9 cellular contexts compared by ENCODE assay signal in the genomic region with DNA sequence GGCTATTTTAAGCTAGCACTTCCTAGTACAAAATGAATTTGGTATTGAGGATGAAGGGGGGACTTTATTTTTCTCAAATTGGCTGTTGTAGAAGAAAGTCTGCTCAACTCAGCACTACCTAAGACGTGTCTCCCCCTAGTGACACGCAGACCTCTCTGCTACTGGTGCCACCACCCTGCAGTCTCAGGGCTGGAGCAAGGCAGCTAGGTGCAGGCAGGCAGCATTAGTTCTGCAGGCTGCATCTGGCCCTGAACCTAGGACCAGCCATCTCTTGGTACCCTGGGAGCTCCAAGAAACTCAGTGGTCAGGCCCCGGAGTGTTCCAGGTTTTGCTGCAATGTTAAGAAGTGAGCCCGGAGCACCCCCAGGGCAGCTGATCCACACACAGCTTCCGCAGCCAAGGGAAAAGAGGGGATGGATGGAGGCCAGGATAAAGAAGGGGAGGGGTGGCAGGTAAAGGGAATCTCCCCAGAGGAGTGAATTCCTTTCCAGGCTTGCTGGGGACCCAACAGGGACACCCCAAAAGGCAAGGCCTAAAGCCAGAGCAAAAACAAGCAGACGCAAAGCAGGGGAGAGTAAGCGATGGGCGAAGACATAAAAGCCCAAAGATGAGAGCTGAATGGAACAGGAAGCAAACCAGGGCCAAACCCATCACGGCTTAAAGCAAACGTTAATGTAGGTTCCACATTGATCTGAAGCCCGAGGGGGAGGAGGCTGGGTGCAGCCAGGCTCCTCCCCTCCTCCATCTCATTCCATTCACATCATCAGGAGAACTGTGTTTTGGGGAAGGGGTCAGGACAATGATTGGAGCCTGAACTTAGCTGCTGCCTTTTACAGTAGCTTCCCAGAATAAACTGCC.
DNase-seq lines count a peak whose midpoint lies in the region; ATAC-seq and TF ChIP-seq lines count a peak whose summit lies in the region.
"Had no signal": no experiment of that assay in that cellular context is flagged by ENCODE, and none has a peak within 500 bp of the region (broad histone marks: within the 10 kb centered on the region; RNA-seq: fewer than 3 reads in every experiment).

No MANE protein-coding gene starts in this region.

- intact Hi-C loops in Caco-2 (cut with micrococcal nuclease; ENCODE audit: unreplicated experiment) = loop anchor here (1.0 kb wide), 1 partner anchor 345 kb away; no protein-coding TSS in a partner anchor
- intact Hi-C loops in OCI-LY7 (cut with micrococcal nuclease; ENCODE audit: unreplicated experiment) = loop anchor here (1.0 kb wide), 1 partner anchor 345 kb away; no protein-coding TSS in a partner anchor
- intact Hi-C loops in esophagus muscularis mucosa (cut with DNase I) = loop anchor here (5.0 kb wide), 1 partner anchor 330 kb away; no protein-coding TSS in a partner anchor

- no peak for TF ChIP-seq POLR2A in esophagus muscularis mucosa (IDR thresholded peaks at IDR 0.05; ENCODE audit: low read depth)

- no peaks in the 10 kb centered on the region for H3K79me2 ChIP-seq in OCI-LY7 (ENCODE audit: insufficient read depth, low read depth, low read length)

- TF ChIP-seq CTCF in Caco-2 (IDR thresholded peaks at IDR 0.05; ENCODE audit: insufficient read depth in 1 of 2, low read depth in 1 of 2, low read length in 1 of 2, severe bottlenecking in 1 of 2, unreplicated experiment in 1 of 2) = peak; percentile 47 to 66
- TF ChIP-seq CTCF in OCI-LY7 (conservative IDR thresholded peaks at IDR 0.05; ENCODE audit: low read length) = peak; percentile 71
- peak in 1 of 3 experiments; percentile 31 for TF ChIP-seq CTCF in esophagus muscularis mucosa (IDR thresholded peaks at IDR 0.05)
- TF ChIP-seq CTCF in osteocyte (IDR thresholded peaks at IDR 0.05) = peak; percentile 61

- no peak overlapping the region for H3K27ac Mint-ChIP-seq in Caco-2 (ENCODE audit: unreplicated experiment)
- peak overlapping the region; percentile 99 for H3K27ac Mint-ChIP-seq in osteocyte (ENCODE audit: unreplicated experiment)
- H3K27ac Mint-ChIP-seq: T-cell had no signal

- H3K4me1 ChIP-seq in Caco-2 = no peaks in the 10 kb centered on the region
- H3K4me1 ChIP-seq in OCI-LY7 (ENCODE audit: insufficient read depth, low read length, poor library complexity, severe bottlenecking) = peaks cover 10% of the 10 kb centered on the region
- H3K4me1 ChIP-seq in esophagus muscularis mucosa = peaks cover 48 to 70% (median 60%) of the 10 kb centered on the region in 4 donors

- H3K27me3 Mint-ChIP-seq in Caco-2 (ENCODE audit: insufficient read depth, unreplicated experiment) (no peaks in the 10 kb centered on the region), osteocyte (ENCODE audit: unreplicated experiment) (no peaks in the 10 kb centered on the region)

- WGBS in esophagus muscularis mucosa = 81% methylated on average over 11 of the region's 11 CpGs

- DNase-seq in Caco-2 (peak; percentile 48 to 51), OCI-LY7 (ENCODE audit: low spot score) (peak; percentile 34), esophagus muscularis mucosa (ENCODE audit: extremely low spot score) (no peak), osteocyte (ENCODE audit: extremely low spot score, unreplicated experiment) (no peak), NCI-H187 (lab: John Stamatoyannopoulos, UW) (no peak)
- DNase-seq in activated effector memory CD4-positive, alpha-beta T cell treated with anti-CD3 and anti-CD28 coated beads, Interleukin-2, amount 50 U/mL, for 16 hours = no peak
- DNase-seq in stimulated activated CD8-positive, alpha-beta memory T cell treated with anti-CD3 and anti-CD28 coated beads, Interleukin-4, amount 100 ng/mL, for 48 hours = no peak
- DNase-seq: T-cell had no signal

- H3K36me3 ChIP-seq in Caco-2 (ENCODE audit: control insufficient read depth, insufficient read depth, low read length) = no peaks in the 10 kb centered on the region
- no peaks in the 10 kb centered on the region for H3K36me3 ChIP-seq in OCI-LY7 (ENCODE audit: insufficient read depth, low read length)
- H3K36me3 ChIP-seq in esophagus muscularis mucosa = no peaks in the 10 kb centered on the region

- H4K20me1 ChIP-seq in OCI-LY7 (ENCODE audit: insufficient read depth, low read length) = no peaks in the 10 kb centered on the region

- H3K36me3 Mint-ChIP-seq in Caco-2 (ENCODE audit: insufficient read depth, unreplicated experiment) (peaks cover 29% of the 10 kb centered on the region), osteocyte (ENCODE audit: unreplicated experiment) (peaks cover 9% of the 10 kb centered on the region)
- H3K36me3 Mint-ChIP-seq: T-cell had no signal

- no TSS peak for BruUV-seq in Caco-2 (replicated peaks; lab: Mats Ljungman, UMichigan)
- BruUV-seq in OCI-LY7 (replicated peaks; lab: Mats Ljungman, UMichigan) = no TSS peak

- no peaks in the 10 kb centered on the region for H3K9me2 ChIP-seq in OCI-LY7 (ENCODE audit: insufficient read depth, low read length)

- POLR2A ChIA-PET in Caco-2 (lab: Charles Lee) (no interaction called here), OCI-LY7 (lab: Charles Lee) (interaction anchor here (1.0 kb wide), 1 partner anchor 15 kb away, joined by 3 read pairs; no protein-coding TSS in a partner anchor)

- H3K4me2 ChIP-seq in OCI-LY7 (ENCODE audit: low read length) = no peak overlapping the region

- H3K27ac ChIP-seq in OCI-LY7 (ENCODE audit: low read depth, low read length, poor library complexity, severe bottlenecking) = no peak overlapping the region
- H3K27ac ChIP-seq in esophagus muscularis mucosa (replicated peaks in 1 of 4) = peak overlapping the region; percentile 16 to 72 (median 68)

- H3K4me3 Mint-ChIP-seq in Caco-2 (ENCODE audit: unreplicated experiment) (no peak overlapping the region), osteocyte (ENCODE audit: unreplicated experiment) (peak overlapping the region; percentile 10)
- H3K4me3 Mint-ChIP-seq: T-cell had no signal

- peak; percentile 65 for ATAC-seq in GM19351 (IDR thresholded peaks at IDR 0.05; ENCODE audit: unreplicated experiment)

- TF ChIP-seq EP300 in esophagus muscularis mucosa (IDR thresholded peaks at IDR 0.05) = no peak

- H3K4me3 ChIP-seq in Caco-2 (ENCODE audit: low read depth, low read length) = no peak overlapping the region
- H3K4me3 ChIP-seq in OCI-LY7 (ENCODE audit: low read depth, low read length, poor library complexity, severe bottlenecking) = no peak overlapping the region
- H3K4me3 ChIP-seq in esophagus muscularis mucosa = no peak overlapping the region

- H3K9me3 Mint-ChIP-seq in Caco-2 (ENCODE audit: unreplicated experiment) (no peaks in the 10 kb centered on the region), osteocyte (ENCODE audit: unreplicated experiment) (no peaks in the 10 kb centered on the region)
- H3K9me3 Mint-ChIP-seq: T-cell had no signal

- no peaks in the 10 kb centered on the region for H3K9me3 ChIP-seq in Caco-2
- no peaks in the 10 kb centered on the region for H3K9me3 ChIP-seq in OCI-LY7 (ENCODE audit: low read length)
- no peaks in the 10 kb centered on the region for H3K9me3 ChIP-seq in esophagus muscularis mucosa

- CTCF ChIA-PET in Caco-2 (lab: Charles Lee) (interaction anchor here (0.6 to 2.3 kb wide), 3 partner anchors 10 to 15 kb away, joined by 3 to 13 read pairs (median 3); no protein-coding TSS in a partner anchor), OCI-LY7 (lab: Charles Lee; ENCODE audit: unreplicated experiment) (interaction anchor here (0.7 kb wide), 1 partner anchor 224 kb away, joined by 3 read pairs; no protein-coding TSS in a partner anchor)

- H3K4me1 Mint-ChIP-seq in Caco-2 (ENCODE audit: low read depth, unreplicated experiment) (peaks cover 3% of the 10 kb centered on the region), osteocyte (ENCODE audit: unreplicated experiment) (peaks cover 84% of the 10 kb centered on the region)

- H3K27me3 ChIP-seq in Caco-2 (replicated peaks; ENCODE audit: control insufficient read depth, insufficient read depth, low read length) = no peaks in the 10 kb centered on the region
- H3K27me3 ChIP-seq in esophagus muscularis mucosa = no peaks in the 10 kb centered on the region

- no peak overlapping the region for H2AFZ ChIP-seq in OCI-LY7 (ENCODE audit: low read length)

Comparison
In these comparisons a context has a peak if more than half of its experiments do, and no peak if none do; other contexts are left out.
1. DNase-seq: peak in Caco-2 (2 of 2) and OCI-LY7 (single experiment); none in esophagus muscularis mucosa (single experiment), osteocyte (single experiment), NCI-H187 (0 of 2), activated effector memory CD4-positive, alpha-beta T cell treated with anti-CD3 and anti-CD28 coated beads, Interleukin-2, amount 50 U/mL, for 16 hours (single experiment) and stimulated activated CD8-positive, alpha-beta memory T cell treated with anti-CD3 and anti-CD28 coated beads, Interleukin-4, amount 100 ng/mL, for 48 hours (single experiment).